14 cellular contexts compared by ENCODE assay signal in genomic region chr19:16368385-16369305, GRCh38.
DNase-seq lines count a peak whose midpoint lies in the region; ATAC-seq lines count a peak whose summit lies in the region.
"Had no signal": no experiment of that assay in that cellular context is flagged by ENCODE, and none has a peak within 500 bp of the region (broad histone marks: within the 10 kb centered on the region; RNA-seq: fewer than 3 reads in every experiment).

No MANE protein-coding gene starts in this region.

- ATAC-seq in HG02840 (IDR thresholded peaks at IDR 0.05; ENCODE audit: low FRiP score, unreplicated experiment), result no peak
- ATAC-seq: activated T-helper 17 cell treated with anti-CD3 and anti-CD28 coated beads, Interleukin-2, amount 50 U/mL, for 72 hours; SK-N-SH treated with all-trans-retinoic acid at 6 μM for 48 hours had no signal

- peak; percentile 42 for DNase-seq in activated CD4-positive, CD25-positive, alpha-beta regulatory T cell treated with anti-CD3 and anti-CD28 coated beads, Interleukin-2, amount 50 U/mL, for 16 hours (ENCODE audit: low read depth, low spot score)
- DNase-seq in activated CD4-positive, CD25-positive, alpha-beta regulatory T cell treated with anti-CD3 and anti-CD28 coated beads, Interleukin-2, amount 50 U/mL, for 72 hours, result no peak
- DNase-seq in T-helper 1 cell (peak; percentile 47 to 91 (median 75)), putamen (ENCODE audit: low spot score) (peak; percentile 30), GOT3 (lab: John Stamatoyannopoulos, UW) (no peak), NCI-H2171 (lab: John Stamatoyannopoulos, UW) (no peak)
- peak; percentile 88 for DNase-seq in activated effector memory CD4-positive, alpha-beta T cell treated with anti-CD3 and anti-CD28 coated beads, Interleukin-2, amount 50 U/mL, for 16 hours
- DNase-seq: colonic mucosa; islet precursor cell; NCI-H82; stimulated activated naive CD8-positive, alpha-beta T cell treated with anti-CD3 and anti-CD28 coated beads, Interleukin-15, Interleukin-2, amounts not matched to agents 100 U/mL and 50 U/mL, for 24 hours had no signal

Comparison
In these comparisons a context has a peak if more than half of its experiments do, and no peak if none do; other contexts are left out.
1. DNase-seq: peak in activated CD4-positive, CD25-positive, alpha-beta regulatory T cell treated with anti-CD3 and anti-CD28 coated beads, Interleukin-2, amount 50 U/mL, for 16 hours (single experiment), T-helper 1 cell (5 of 5), activated effector memory CD4-positive, alpha-beta T cell treated with anti-CD3 and anti-CD28 coated beads, Interleukin-2, amount 50 U/mL, for 16 hours (single experiment) and putamen (single experiment); none in activated CD4-positive, CD25-positive, alpha-beta regulatory T cell treated with anti-CD3 and anti-CD28 coated beads, Interleukin-2, amount 50 U/mL, for 72 hours (single experiment), GOT3 (single experiment) and NCI-H2171 (single experiment).